8 cellular contexts compared by ENCODE assay signal in genomic region chr12:32501835-32502333, GRCh38.
A peak's percentile ranks its signal among the peaks of the same experiment; 100 is the strongest.
DNase-seq lines count a peak whose midpoint lies in the region; ATAC-seq and TF ChIP-seq lines count a peak whose summit lies in the region.

No MANE protein-coding gene starts in this region.

- no peak for ATAC-seq in GM19455 (IDR thresholded peaks at IDR 0.05; ENCODE audit: unreplicated experiment)

- peaks cover 0 to 55% (median 23%) of the 10 kb centered on the region in 4 donors for H3K4me1 ChIP-seq in tibial artery

- TF ChIP-seq CTCF in tibial artery (IDR thresholded peaks at IDR 0.05) = no peak

- peak overlapping the region; percentile 46 to 48 for H3K27ac ChIP-seq in tibial artery

- H3K4me3 ChIP-seq in tibial artery = no peak overlapping the region

- intact Hi-C loops in tibial artery (cut with DNase I; ENCODE audit: low total_unique reads) = no loop called here

- no peaks in the 10 kb centered on the region for H3K27me3 ChIP-seq in tibial artery

- no peaks in the 10 kb centered on the region for H3K36me3 ChIP-seq in tibial artery

- DNase-seq in DMS53 treated with DMSO at 0.1 percent for 48 hours (lab: John Stamatoyannopoulos, UW; ENCODE audit: unreplicated experiment) = peak; percentile 93
- DNase-seq in NCI-H2171 treated with DMSO at 0.1 percent for 48 hours (lab: John Stamatoyannopoulos, UW) = peak; percentile 98
- peak; percentile 66 to 83 for DNase-seq in cerebellar nuclear complex (lab: John Stamatoyannopoulos, UW)
- peak; percentile 79 for DNase-seq in kidney tubule cell (ENCODE audit: low spot score)
- peak in 1 of 2 donors; percentile 36 for DNase-seq in tibial artery
- no peak for DNase-seq in effector CD8-positive, alpha-beta T cell (lab: John Stamatoyannopoulos, UW)
- no peak for DNase-seq in HPDE6-E6E7 (ENCODE audit: extremely low spot score)

- no peaks in the 10 kb centered on the region for H3K9me3 ChIP-seq in tibial artery

Comparison
In these comparisons a context has a peak if more than half of its experiments do, and no peak if none do; other contexts are left out.
1. DNase-seq: peak in DMS53 treated with DMSO at 0.1 percent for 48 hours (single experiment), NCI-H2171 treated with DMSO at 0.1 percent for 48 hours (single experiment), cerebellar nuclear complex (2 of 2) and kidney tubule cell (single experiment); none in effector CD8-positive, alpha-beta T cell (single experiment) and HPDE6-E6E7 (single experiment).